1 cellular context compared by ENCODE assay signal in genomic region chr6:146543211-146543939, GRCh38.
TF ChIP-seq lines count a peak whose summit lies in the region.

RAB32 (plus strand) TSS chr6:146543833; CDS start chr6:146543872, 39 bp downstream.

TF ChIP-seq in HepG2, 621 proteins besides CTCF, POLR2A, EP300 and RAD21 (continued from another document and continues in another):
- TF ChIP-seq, protein P1, sequence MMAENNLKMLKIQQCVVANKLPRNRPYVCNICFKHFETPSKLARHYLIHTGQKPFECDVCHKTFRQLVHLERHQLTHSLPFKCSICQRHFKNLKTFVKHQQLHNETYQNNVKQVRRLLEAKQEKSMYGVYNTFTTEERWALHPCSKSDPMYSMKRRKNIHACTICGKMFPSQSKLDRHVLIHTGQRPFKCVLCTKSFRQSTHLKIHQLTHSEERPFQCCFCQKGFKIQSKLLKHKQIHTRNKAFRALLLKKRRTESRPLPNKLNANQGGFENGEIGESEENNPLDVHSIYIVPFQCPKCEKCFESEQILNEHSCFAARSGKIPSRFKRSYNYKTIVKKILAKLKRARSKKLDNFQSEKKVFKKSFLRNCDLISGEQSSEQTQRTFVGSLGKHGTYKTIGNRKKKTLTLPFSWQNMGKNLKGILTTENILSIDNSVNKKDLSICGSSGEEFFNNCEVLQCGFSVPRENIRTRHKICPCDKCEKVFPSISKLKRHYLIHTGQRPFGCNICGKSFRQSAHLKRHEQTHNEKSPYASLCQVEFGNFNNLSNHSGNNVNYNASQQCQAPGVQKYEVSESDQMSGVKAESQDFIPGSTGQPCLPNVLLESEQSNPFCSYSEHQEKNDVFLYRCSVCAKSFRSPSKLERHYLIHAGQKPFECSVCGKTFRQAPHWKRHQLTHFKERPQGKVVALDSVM (CRISPR knock-in tag; IDR thresholded peaks at IDR 0.05): peak; percentile 94
- TF ChIP-seq ZNF562 (CRISPR knock-in tag; IDR thresholded peaks at IDR 0.05; ENCODE audit: borderline replicate concordance) (no peak), THYN1 (CRISPR knock-in tag; IDR thresholded peaks at IDR 0.05; ENCODE audit: borderline replicate concordance, low read depth) (no peak), ELF1 (CRISPR knock-in tag; IDR thresholded peaks at IDR 0.05) (peak; percentile 29; the same call in 1 of the 2 replicates), RAD51 (IDR thresholded peaks at IDR 0.05; ENCODE audit: borderline replicate concordance) (no peak), ZNF644 (CRISPR knock-in tag; IDR thresholded peaks at IDR 0.05; ENCODE audit: low read depth) (0 out of 2 replicates have a peak, but pooled peaks have one; percentile 33), SMAD1 (CRISPR knock-in tag; IDR thresholded peaks at IDR 0.05; ENCODE audit: borderline replicate concordance, low read depth) (no peak), ZNF768 (CRISPR knock-in tag; IDR thresholded peaks at IDR 0.05) (no peak; the same call in 1 of the 2 replicates), BCLAF1 (IDR thresholded peaks at IDR 0.05) (no peak), MEF2D (CRISPR knock-in tag; IDR thresholded peaks at IDR 0.05) (no peak), ETV6 (CRISPR knock-in tag; conservative IDR thresholded peaks at IDR 0.05) (0 out of 2 replicates have a peak, but pooled peaks have one; percentile 46), ELF3 (CRISPR knock-in tag; IDR thresholded peaks at IDR 0.05) (peak; percentile 89), MATR3 (CRISPR knock-in tag; IDR thresholded peaks at IDR 0.05) (no peak), CC2D1A (CRISPR knock-in tag; IDR thresholded peaks at IDR 0.05) (no peak), ARID5B (CRISPR knock-in tag; IDR thresholded peaks at IDR 0.05) (peak; percentile 36; the same call in 1 of the 2 replicates), ZFX (CRISPR knock-in tag; IDR thresholded peaks at IDR 0.05; ENCODE audit: low read depth) (peak; percentile 86), KDM1A (CRISPR knock-in tag; IDR thresholded peaks at IDR 0.05) (no peak), DMAP1 (CRISPR knock-in tag; IDR thresholded peaks at IDR 0.05) (peak; percentile 10; the same call in 1 of the 2 replicates), SKI (IDR thresholded peaks at IDR 0.05; ENCODE audit: partially characterized antibody) (peak; percentile 88), SIX1 (CRISPR knock-in tag; IDR thresholded peaks at IDR 0.05; ENCODE audit: borderline replicate concordance) (no peak), SMAD3 (CRISPR knock-in tag; IDR thresholded peaks at IDR 0.05) (0 out of 2 replicates have a peak, but pooled peaks have one; percentile 21), PITX1 (CRISPR knock-in tag; IDR thresholded peaks at IDR 0.05) (no peak), SOX13 (IDR thresholded peaks at IDR 0.05) (no peak), SOX13 (CRISPR knock-in tag; conservative IDR thresholded peaks at IDR 0.05 in 1 of 2, IDR thresholded peaks at IDR 0.05 in 1 of 2) (0 out of 4 replicates have a peak, but pooled peaks of 1 of the 2 experiments have one; percentile 9), XRCC5 (optimal IDR thresholded peaks at IDR 0.05; ENCODE audit: low read length) (no peak), ZSCAN21 (CRISPR knock-in tag; IDR thresholded peaks at IDR 0.05; ENCODE audit: borderline replicate concordance) (no peak), EHMT2 (IDR thresholded peaks at IDR 0.05; ENCODE audit: borderline replicate concordance, low read depth, low read length) (peak; percentile 8; the same call in 1 of the 2 replicates), ZGPAT (CRISPR knock-in tag; IDR thresholded peaks at IDR 0.05) (peak; percentile 82; the same call in 1 of the 2 replicates), ZNF501 (CRISPR knock-in tag; IDR thresholded peaks at IDR 0.05) (peak; percentile 52), TFE3 (CRISPR knock-in tag; IDR thresholded peaks at IDR 0.05) (peak; percentile 52; the same call in 1 of the 2 replicates), ZNF138 (CRISPR knock-in tag; IDR thresholded peaks at IDR 0.05; ENCODE audit: low read depth) (0 out of 2 replicates have a peak, but pooled peaks have one; percentile 15), ZNF121 (CRISPR knock-in tag; IDR thresholded peaks at IDR 0.05) (peak; percentile 73), TFDP1 (CRISPR knock-in tag; IDR thresholded peaks at IDR 0.05; ENCODE audit: borderline replicate concordance) (peak; percentile 77; the same call in 1 of the 2 replicates), SP1 (IDR thresholded peaks at IDR 0.05) (no peak), SP1 (CRISPR knock-in tag; IDR thresholded peaks at IDR 0.05) (no peak), ZMYM4 (CRISPR knock-in tag; IDR thresholded peaks at IDR 0.05) (peak; percentile 82), KDM5A (IDR thresholded peaks at IDR 0.05; ENCODE audit: borderline replicate concordance, low read length) (0 out of 2 replicates have a peak, but pooled peaks have one; percentile 8), ZNF496 (CRISPR knock-in tag; IDR thresholded peaks at IDR 0.05; ENCODE audit: insufficient replicate concordance) (no peak), SALL1 (CRISPR knock-in tag; IDR thresholded peaks at IDR 0.05) (peak; percentile 66)
- TF ChIP-seq, protein P2, sequence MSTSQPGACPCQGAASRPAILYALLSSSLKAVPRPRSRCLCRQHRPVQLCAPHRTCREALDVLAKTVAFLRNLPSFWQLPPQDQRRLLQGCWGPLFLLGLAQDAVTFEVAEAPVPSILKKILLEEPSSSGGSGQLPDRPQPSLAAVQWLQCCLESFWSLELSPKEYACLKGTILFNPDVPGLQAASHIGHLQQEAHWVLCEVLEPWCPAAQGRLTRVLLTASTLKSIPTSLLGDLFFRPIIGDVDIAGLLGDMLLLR (CRISPR knock-in tag; IDR thresholded peaks at IDR 0.05): 0 out of 2 replicates have a peak, but pooled peaks have one; percentile 15
- TF ChIP-seq, protein P3, sequence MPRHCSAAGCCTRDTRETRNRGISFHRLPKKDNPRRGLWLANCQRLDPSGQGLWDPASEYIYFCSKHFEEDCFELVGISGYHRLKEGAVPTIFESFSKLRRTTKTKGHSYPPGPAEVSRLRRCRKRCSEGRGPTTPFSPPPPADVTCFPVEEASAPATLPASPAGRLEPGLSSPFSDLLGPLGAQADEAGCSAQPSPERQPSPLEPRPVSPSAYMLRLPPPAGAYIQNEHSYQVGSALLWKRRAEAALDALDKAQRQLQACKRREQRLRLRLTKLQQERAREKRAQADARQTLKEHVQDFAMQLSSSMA (CRISPR knock-in tag; IDR thresholded peaks at IDR 0.05): 0 out of 2 replicates have a peak, but pooled peaks have one; percentile 16
- TF ChIP-seq, protein P4, sequence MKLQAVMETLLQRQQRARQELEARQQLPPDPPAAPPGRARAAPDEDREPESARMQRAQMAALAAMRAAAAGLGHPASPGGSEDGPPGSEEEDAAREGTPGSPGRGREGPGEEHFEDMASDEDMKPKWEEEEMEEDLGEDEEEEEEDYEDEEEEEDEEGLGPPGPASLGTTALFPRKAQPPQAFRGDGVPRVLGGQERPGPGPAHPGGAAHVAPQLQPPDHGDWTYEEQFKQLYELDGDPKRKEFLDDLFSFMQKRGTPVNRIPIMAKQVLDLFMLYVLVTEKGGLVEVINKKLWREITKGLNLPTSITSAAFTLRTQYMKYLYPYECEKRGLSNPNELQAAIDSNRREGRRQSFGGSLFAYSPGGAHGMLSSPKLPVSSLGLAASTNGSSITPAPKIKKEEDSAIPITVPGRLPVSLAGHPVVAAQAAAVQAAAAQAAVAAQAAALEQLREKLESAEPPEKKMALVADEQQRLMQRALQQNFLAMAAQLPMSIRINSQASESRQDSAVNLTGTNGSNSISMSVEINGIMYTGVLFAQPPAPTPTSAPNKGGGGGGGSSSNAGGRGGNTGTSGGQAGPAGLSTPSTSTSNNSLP (IDR thresholded peaks at IDR 0.05; ENCODE audit: low read depth, low read length): 0 out of 2 replicates have a peak, but pooled peaks have one; percentile 14
